Comparison of ENCODE assay signal across 16 cellular contexts in genomic region chr5:3140117-3140516, GRCh38.
DNase-seq lines count a peak whose midpoint lies in the region; ATAC-seq and TF ChIP-seq lines count a peak whose summit lies in the region.
"Had no signal": no experiment of that assay in that cellular context is flagged by ENCODE, and none has a peak within 500 bp of the region (broad histone marks: within the 10 kb centered on the region; RNA-seq: fewer than 3 reads in every experiment).

No MANE protein-coding gene starts in this region.

- H2BK120ac ChIP-seq in trophoblast cell (ENCODE audit: insufficient read depth, low read length, poor library complexity), result no peak overlapping the region

- no peaks in the 10 kb centered on the region for H3K9me3 ChIP-seq in esophagus muscularis mucosa
- no peaks in the 10 kb centered on the region for H3K9me3 ChIP-seq in trophoblast cell (ENCODE audit: insufficient read depth, low read depth, low read length)
- no peaks in the 10 kb centered on the region for H3K9me3 ChIP-seq in upper lobe of right lung
- no peaks in the 10 kb centered on the region for H3K9me3 ChIP-seq in sigmoid colon
- H3K9me3 ChIP-seq: BE2C, BLaER1, Caco-2 had no signal

- intact Hi-C loops in esophagus muscularis mucosa (cut with DNase I) (no loop called here), upper lobe of right lung (cut with DNase I) (no loop called here), sigmoid colon (cut with DNase I) (no loop called here)

- no peak overlapping the region for H3K9ac ChIP-seq in trophoblast cell (ENCODE audit: low read length)
- H3K9ac ChIP-seq: BLaER1 had no signal

- H4K91ac ChIP-seq in trophoblast cell (ENCODE audit: low read depth, low read length), result no peak overlapping the region

- H4K12ac ChIP-seq in trophoblast cell (ENCODE audit: low read depth, low read length), result no peak overlapping the region

- no peak overlapping the region for H2AK5ac ChIP-seq in trophoblast cell (ENCODE audit: low read length)

- 94% methylated on average over 7 of the region's 7 CpGs for WGBS in esophagus muscularis mucosa
- no CpG with 5 or more reads among the region's 7 CpGs for WGBS in trophoblast cell (ENCODE audit: extremely low coverage, insufficient coverage, insufficient read length)
- WGBS in sigmoid colon, 2 donors, result 92 to 95% methylated on average over 7 of the region's 7 CpGs

- ATAC-seq in upper lobe of right lung, result no peak

- no peak overlapping the region for H2BK5ac ChIP-seq in trophoblast cell (ENCODE audit: low read depth, low read length, poor library complexity)

- no peak overlapping the region for H2AFZ ChIP-seq in trophoblast cell (ENCODE audit: insufficient read depth, low read length, poor library complexity)

- H3K4me1 ChIP-seq in esophagus muscularis mucosa (no peaks in the 10 kb centered on the region), trophoblast cell (ENCODE audit: control insufficient read depth in 1 of 2, insufficient read depth in 2 of 2, low read length in 2 of 2) (peaks cover 3 to 8% of the 10 kb centered on the region in 2 experiments), upper lobe of right lung (no peaks in the 10 kb centered on the region), sigmoid colon (no peaks in the 10 kb centered on the region)
- H3K4me1 ChIP-seq: BE2C, BLaER1, Caco-2 had no signal

- H3K4me2 ChIP-seq in trophoblast cell (ENCODE audit: low read length), result no peak overlapping the region
- H3K4me2 ChIP-seq: BLaER1 had no signal

- TF ChIP-seq CTCF in esophagus muscularis mucosa (IDR thresholded peaks at IDR 0.05) (no peak), upper lobe of right lung (IDR thresholded peaks at IDR 0.05) (no peak), sigmoid colon (IDR thresholded peaks at IDR 0.05) (no peak)

- H3K4me3 ChIP-seq in esophagus muscularis mucosa, result no peak overlapping the region
- H3K4me3 ChIP-seq in trophoblast cell (ENCODE audit: low read depth, low read length), result no peak overlapping the region
- no peak overlapping the region for H3K4me3 ChIP-seq in upper lobe of right lung
- H3K4me3 ChIP-seq in sigmoid colon, result no peak overlapping the region
- H3K4me3 ChIP-seq: BLaER1 had no signal

- no peak overlapping the region for H2BK12ac ChIP-seq in trophoblast cell (ENCODE audit: low read length)

- H3K27ac ChIP-seq in esophagus muscularis mucosa (replicated peaks in 1 of 4) (no peak overlapping the region), trophoblast cell (ENCODE audit: low read depth, low read length) (no peak overlapping the region), upper lobe of right lung (no peak overlapping the region), sigmoid colon (no peak overlapping the region)
- H3K27ac ChIP-seq: BLaER1 had no signal

- H3K4ac ChIP-seq in trophoblast cell (ENCODE audit: low read depth, low read length), result no peak overlapping the region

- peak; percentile 60 for DNase-seq in esophagus muscularis mucosa (ENCODE audit: extremely low spot score)
- DNase-seq in trophoblast cell, result peak; percentile 3 to 18
- DNase-seq in upper lobe of right lung, result no peak
- DNase-seq in KBM-7, result no peak
- DNase-seq in sigmoid colon, result no peak
- DNase-seq: 8988T; ACHN; BE2C; C1 segment of cervical spinal cord; Caco-2; Calu3; CD4-positive, alpha-beta memory T cell; CD4-positive, CD25-positive, alpha-beta regulatory T cell; DMS79 treated with DMSO at 0.1 percent for 48 hours; GF-D8 had no signal

- H4K8ac ChIP-seq in trophoblast cell (ENCODE audit: low read depth, low read length), result no peak overlapping the region

- H3K23ac ChIP-seq in trophoblast cell (ENCODE audit: low read length), result no peak overlapping the region

- TF ChIP-seq POLR2A in esophagus muscularis mucosa (IDR thresholded peaks at IDR 0.05; ENCODE audit: low read depth) (no peak), sigmoid colon (IDR thresholded peaks at IDR 0.05) (no peak)

- H3K27me3 ChIP-seq in esophagus muscularis mucosa (no peaks in the 10 kb centered on the region), trophoblast cell (ENCODE audit: insufficient read depth, low read length) (no peaks in the 10 kb centered on the region), upper lobe of right lung (no peaks in the 10 kb centered on the region), sigmoid colon (no peaks in the 10 kb centered on the region)
- H3K27me3 ChIP-seq: BE2C, BLaER1 had no signal

- H3K36me3 ChIP-seq in esophagus muscularis mucosa (no peaks in the 10 kb centered on the region), trophoblast cell (ENCODE audit: control insufficient read depth in 1 of 2, insufficient read depth in 2 of 2, low read length in 2 of 2) (no peaks in the 10 kb centered on the region), upper lobe of right lung (no peaks in the 10 kb centered on the region), sigmoid colon (no peaks in the 10 kb centered on the region)
- H3K36me3 ChIP-seq: BE2C, BLaER1 had no signal

- no peak overlapping the region for H3K14ac ChIP-seq in trophoblast cell (ENCODE audit: low read length)

- TF ChIP-seq EP300 in esophagus muscularis mucosa (IDR thresholded peaks at IDR 0.05) (no peak), sigmoid colon (IDR thresholded peaks at IDR 0.05) (no peak)

- no peak overlapping the region for H3K18ac ChIP-seq in trophoblast cell (ENCODE audit: low read length)

- no peaks in the 10 kb centered on the region for H3K79me1 ChIP-seq in trophoblast cell (ENCODE audit: low read length)

- H3K79me2 ChIP-seq in trophoblast cell (ENCODE audit: control insufficient read depth, insufficient read depth, low read length, poor library complexity), result no peaks in the 10 kb centered on the region

- in situ Hi-C loops in KBM-7 (cut with MboI; ENCODE audit: low pct_unique_long_range_greater_than_20kb, low sequenced_read_pairs), result no loop called here

Comparison
In these comparisons a context has a peak if more than half of its experiments do, and no peak if none do; other contexts are left out.
1. DNase-seq: peak in esophagus muscularis mucosa (single experiment) and trophoblast cell (2 of 2); none in upper lobe of right lung (single experiment), KBM-7 (single experiment) and sigmoid colon (single experiment).